In genomic region chr7:108303332-108303731, GRCh38 we compare ENCODE assay signal across 32 cellular contexts.
"Had no signal": no experiment of that assay in that cellular context is flagged by ENCODE, and none has a peak within 500 bp of the region (broad histone marks: within the 10 kb centered on the region; RNA-seq: fewer than 3 reads in every experiment).

No MANE protein-coding gene starts in this region.

- H3K4me2 ChIP-seq: smooth muscle cell had no signal

- H2AFZ ChIP-seq: parathyroid adenoma had no signal

- H3K27ac Mint-ChIP-seq: natural killer cell treated with Interleukin-12 subunit alpha and Interleukin-12 subunit beta and Interleukin-15 and Interleukin-18, amount 100 ng/mL, for 72 hours; nephron progenitor cell; progenitor cell of endocrine pancreas; stimulated activated naive B cell treated with anti-CD40 and anti-IgM and Interleukin-4, amounts not matched to agents 10 μg/mL and 1 μg/mL and 100 μg/mL, for 72 hours; stimulated activated naive CD8-positive, alpha-beta T cell treated with anti-CD3 and anti-CD28 coated beads, Interleukin-15, Interleukin-2, amounts not matched to agents 100 ng/mL and 50 ng/mL, for 24 hours had no signal

- H3K4me3 ChIP-seq: ovary, psoas muscle, skin epidermis, smooth muscle cell, spleen, stomach, thoracic aorta, thyroid gland, tibial nerve, upper lobe of left lung, vagina had no signal

- H3K36me3 Mint-ChIP-seq: natural killer cell treated with Interleukin-12 subunit alpha and Interleukin-12 subunit beta and Interleukin-15 and Interleukin-18, amount 100 ng/mL, for 72 hours; stimulated activated naive B cell treated with anti-CD40 and anti-IgM and Interleukin-4, amounts not matched to agents 10 μg/mL and 1 μg/mL and 100 μg/mL, for 72 hours had no signal

- ATAC-seq: naive thymus-derived CD8-positive, alpha-beta T cell; natural killer cell treated with Interleukin-12 subunit alpha and Interleukin-12 subunit beta and Interleukin-15 and Interleukin-18, amount 100 ng/mL, for 72 hours; psoas muscle; right cardiac atrium; sciatic nerve; stimulated activated naive B cell treated with anti-CD40 and anti-IgM and Interleukin-4, amounts not matched to agents 10 μg/mL and 1 μg/mL and 100 μg/mL, for 72 hours had no signal

- DNase-seq: naive thymus-derived CD8-positive, alpha-beta T cell; nephron progenitor cell; nucleus accumbens; ovary; posterior cingulate gyrus; psoas muscle; right cardiac atrium; spleen; stimulated activated CD4-positive, alpha-beta T cell treated with anti-CD3 and anti-CD28 coated beads, Interleukin-12 subunit alpha, Interleukin-12 subunit beta, amount 100 ng/mL, for 4 hours; stimulated activated CD4-positive, alpha-beta T cell treated with anti-CD3 and anti-CD28 coated beads, Interleukin-1b, Interleukin-23, amount 100 ng/mL, for 48 hours; stimulated activated CD4-positive, alpha-beta T cell treated with anti-CD3 and anti-CD28 coated beads, Interleukin-4, amount 100 ng/mL, for 1 hour; stimulated activated CD4-positive, alpha-beta T cell treated with anti-CD3 and anti-CD28 coated beads, Interleukin-4, amount 100 ng/mL, for 4 hours; stimulated activated CD8-positive, alpha-beta memory T cell treated with anti-CD3 and anti-CD28 coated beads, Interleukin-4, amount 100 ng/mL, for 48 hours; stimulated activated naive B cell treated with anti-CD40 and anti-IgM and Interleukin-4, amounts not matched to agents 10 μg/mL and 1 μg/mL and 100 μg/mL, for 72 hours; stimulated activated naive CD4-positive, alpha-beta T cell treated with Interleukin-2 at 50 U/mL for 16 hours; stomach; thyroid gland; trophoblast cell; upper lobe of left lung had no signal

- H3K9me3 Mint-ChIP-seq: naive thymus-derived CD8-positive, alpha-beta T cell; natural killer cell treated with Interleukin-12 subunit alpha and Interleukin-12 subunit beta and Interleukin-15 and Interleukin-18, amount 100 ng/mL, for 72 hours; nephron progenitor cell; neural crest cell; stimulated activated naive B cell treated with anti-CD40 and anti-IgM and Interleukin-4, amounts not matched to agents 10 μg/mL and 1 μg/mL and 100 μg/mL, for 72 hours; stimulated activated naive CD8-positive, alpha-beta T cell treated with anti-CD3 and anti-CD28 coated beads, Interleukin-15, Interleukin-2, amounts not matched to agents 100 ng/mL and 50 ng/mL, for 24 hours had no signal

- H3K79me2 ChIP-seq: parathyroid adenoma had no signal

- H3K9me3 ChIP-seq: neutrophil, ovary, psoas muscle, spleen, stomach, thoracic aorta, thyroid gland, tibial nerve, upper lobe of left lung, vagina had no signal

- H3K27ac ChIP-seq: neutrophil, ovary, parathyroid adenoma, psoas muscle, skin epidermis, stomach, thoracic aorta, thyroid gland, upper lobe of left lung, vagina had no signal

- H3K4me3 Mint-ChIP-seq: naive thymus-derived CD8-positive, alpha-beta T cell; natural killer cell treated with Interleukin-12 subunit alpha and Interleukin-12 subunit beta and Interleukin-15 and Interleukin-18, amount 100 ng/mL, for 72 hours; nephron progenitor cell; neural crest cell; stimulated activated naive B cell treated with anti-CD40 and anti-IgM and Interleukin-4, amounts not matched to agents 10 μg/mL and 1 μg/mL and 100 μg/mL, for 72 hours; stimulated activated naive CD8-positive, alpha-beta T cell treated with anti-CD3 and anti-CD28 coated beads, Interleukin-15, Interleukin-2, amounts not matched to agents 100 ng/mL and 50 ng/mL, for 24 hours had no signal

- H3K27me3 Mint-ChIP-seq: naive thymus-derived CD8-positive, alpha-beta T cell; natural killer cell treated with Interleukin-12 subunit alpha and Interleukin-12 subunit beta and Interleukin-15 and Interleukin-18, amount 100 ng/mL, for 72 hours; progenitor cell of endocrine pancreas; stimulated activated naive CD8-positive, alpha-beta T cell treated with anti-CD3 and anti-CD28 coated beads, Interleukin-15, Interleukin-2, amounts not matched to agents 100 ng/mL and 50 ng/mL, for 24 hours had no signal

- H3K36me3 ChIP-seq: neutrophil, ovary, spleen, stomach, thoracic aorta, thyroid gland, tibial nerve, upper lobe of left lung, vagina had no signal

- H3K4me1 ChIP-seq: psoas muscle, stomach, vagina had no signal

- FAIRE-seq: urothelium cell line had no signal

- H3K9ac ChIP-seq: parathyroid adenoma had no signal

- H3K27me3 ChIP-seq: neutrophil, ovary, spleen, stomach, thyroid gland, tibial nerve, upper lobe of left lung, vagina had no signal
